ENCODE assay signal across 1 cellular context in genomic region chr11:1223346-1224108, GRCh38.
TF ChIP-seq lines count a peak whose summit lies in the region.

No MANE protein-coding gene starts in this region.

TF ChIP-seq in A549, 52 proteins besides CTCF, POLR2A, EP300 and RAD21 (continued from another document):
- no peak for TF ChIP-seq BCL3 (IDR thresholded peaks at IDR 0.05)
- TF ChIP-seq ZSCAN20 (CRISPR knock-in tag; IDR thresholded peaks at IDR 0.05), result no peak
- TF ChIP-seq NPAS2 (CRISPR knock-in tag; IDR thresholded peaks at IDR 0.05; ENCODE audit: borderline replicate concordance), result no peak
- TF ChIP-seq CEBPB (IDR thresholded peaks at IDR 0.05), result no peak
- TF ChIP-seq CHD2 (IDR thresholded peaks at IDR 0.05; ENCODE audit: low read length, partially characterized antibody), result no peak
TF ChIP-seq in A549: peak in this region for 0.
